27 cellular contexts compared by ENCODE assay signal in the genomic region with DNA sequence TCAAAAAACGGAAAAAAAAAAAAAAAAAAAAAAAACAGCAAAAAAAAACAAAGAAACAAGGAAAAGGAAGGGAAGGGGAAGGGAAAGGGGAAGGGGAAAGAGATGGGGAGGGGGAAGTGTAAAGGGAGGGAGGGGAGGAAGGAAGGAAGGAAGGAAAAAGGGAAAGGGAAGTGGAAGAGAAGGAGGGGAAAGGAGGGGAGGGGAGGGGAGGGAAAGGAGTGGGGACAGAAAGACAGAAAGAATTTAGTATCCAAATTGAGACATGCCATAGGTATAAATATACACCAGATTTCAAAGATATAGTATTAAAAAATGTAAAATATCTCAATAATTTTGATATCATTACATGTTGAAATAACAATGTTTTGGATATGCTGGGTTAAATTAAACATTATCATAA.
"Had no signal": no experiment of that assay in that cellular context is flagged by ENCODE, and none has a peak within 500 bp of the region (broad histone marks: within the 10 kb centered on the region; RNA-seq: fewer than 3 reads in every experiment).

No MANE protein-coding gene starts in this region.

- ATAC-seq: activated CD8-positive, alpha-beta memory T cell treated with anti-CD3 and anti-CD28 coated beads, Interleukin-2, amount 10 ng/mL, durations not matched to agents 7 days and 5 days; activated T-cell treated with anti-CD3 and anti-CD28 coated beads, Interleukin-2, amount 50 U/mL, for 4 hours; body of pancreas; PC-3; SK-N-SH treated with all-trans-retinoic acid at 6 μM for 48 hours had no signal

- H3K27ac Mint-ChIP-seq: activated B cell treated with CpG ODN at 0.5 μM for 24 hours; activated CD4-positive, alpha-beta T cell treated with anti-CD3 and anti-CD28 coated beads, Interleukin-2, amount 10 ng/mL, durations not matched to agents 24 days and 14 days; activated CD8-positive, alpha-beta memory T cell treated with anti-CD3 and anti-CD28 coated beads, Interleukin-2, amount 10 ng/mL, durations not matched to agents 7 days and 5 days; activated T-helper 2 cell treated with anti-CD3 and anti-CD28 coated beads, Interferon-gamma antibody, Interleukin-2, Interleukin-4, amounts not matched to agents 10 μg/mL and 5 μg/mL and 100 μg/mL, durations not matched to agents 14 hours and 24 hours and 36 hours had no signal

- H3K27me3 Mint-ChIP-seq: activated B cell treated with CpG ODN at 0.5 μM for 24 hours; activated CD4-positive, alpha-beta T cell treated with anti-CD3 and anti-CD28 coated beads, Interleukin-2, amount 10 ng/mL, durations not matched to agents 24 days and 14 days; activated CD8-positive, alpha-beta memory T cell treated with anti-CD3 and anti-CD28 coated beads, Interleukin-2, amount 10 ng/mL, durations not matched to agents 7 days and 5 days had no signal

- H3K4me3 Mint-ChIP-seq: activated B cell treated with CpG ODN at 0.5 μM for 24 hours; activated CD4-positive, alpha-beta T cell treated with anti-CD3 and anti-CD28 coated beads, Interleukin-2, amount 10 ng/mL, durations not matched to agents 24 days and 14 days; activated CD8-positive, alpha-beta memory T cell treated with anti-CD3 and anti-CD28 coated beads, Interleukin-2, amount 10 ng/mL, durations not matched to agents 7 days and 5 days; activated T-cell treated with anti-CD3 and anti-CD28 coated beads, Interleukin-2, amount 50 U/mL, for 4 hours had no signal

- DNase-seq: activated B cell treated with CpG ODN at 0.5 μM for 24 hours; activated CD4-positive, alpha-beta T cell treated with anti-CD3 and anti-CD28 coated beads for 1 hour; activated CD4-positive, alpha-beta T cell treated with anti-CD3 and anti-CD28 coated beads, Interleukin-2, amount 10 ng/mL, durations not matched to agents 24 days and 14 days; activated CD4-positive, alpha-beta T cell treated with anti-CD3 and anti-CD28 coated beads, Interleukin-2, amount 50 U/mL, for 48 hours; activated CD8-positive, alpha-beta memory T cell treated with anti-CD3 and anti-CD28 coated beads, Interleukin-2, amount 10 ng/mL, durations not matched to agents 7 days and 5 days; activated naive CD4-positive, alpha-beta T cell treated with anti-CD3 and anti-CD28 coated beads, Interleukin-2, amount 50 U/mL, for 16 hours; activated T-cell treated with anti-CD3 and anti-CD28 coated beads, Interleukin-2, amount 50 U/mL, for 4 hours; amniotic stem cell; body of pancreas; central memory CD4-positive, alpha-beta T cell; MG63; MV-4-11; NCI-H1092 treated with DMSO at 0.1 percent for 48 hours; NCI-H1694; NCI-H2029; NCI-H2107; NCI-H2171 treated with DMSO at 0.1 percent for 48 hours; NCI-H226; NCI-H510A; NCI-H526 treated with DMSO at 0.1 percent for 48 hours; PC-3; SHP77; SW 1271 had no signal

- H3K27ac ChIP-seq: ascending aorta, SJSA1 had no signal

- H3K9me3 Mint-ChIP-seq: activated B cell treated with CpG ODN at 0.5 μM for 24 hours; activated CD4-positive, alpha-beta T cell treated with anti-CD3 and anti-CD28 coated beads, Interleukin-2, amount 10 ng/mL, durations not matched to agents 24 days and 14 days; activated T-cell treated with anti-CD3 and anti-CD28 coated beads, Interleukin-2, amount 50 U/mL, for 4 hours; activated T-helper 2 cell treated with anti-CD3 and anti-CD28 coated beads, Interferon-gamma antibody, Interleukin-2, Interleukin-4, amounts not matched to agents 10 μg/mL and 5 μg/mL and 100 μg/mL, durations not matched to agents 14 hours and 24 hours and 36 hours had no signal

- H3K27me3 ChIP-seq: ascending aorta, body of pancreas, MG63, SJSA1 had no signal

- H3K9me3 ChIP-seq: ascending aorta, body of pancreas, SJSA1 had no signal
